Comparison of ENCODE assay signal across 8 cellular contexts in the genomic region with DNA sequence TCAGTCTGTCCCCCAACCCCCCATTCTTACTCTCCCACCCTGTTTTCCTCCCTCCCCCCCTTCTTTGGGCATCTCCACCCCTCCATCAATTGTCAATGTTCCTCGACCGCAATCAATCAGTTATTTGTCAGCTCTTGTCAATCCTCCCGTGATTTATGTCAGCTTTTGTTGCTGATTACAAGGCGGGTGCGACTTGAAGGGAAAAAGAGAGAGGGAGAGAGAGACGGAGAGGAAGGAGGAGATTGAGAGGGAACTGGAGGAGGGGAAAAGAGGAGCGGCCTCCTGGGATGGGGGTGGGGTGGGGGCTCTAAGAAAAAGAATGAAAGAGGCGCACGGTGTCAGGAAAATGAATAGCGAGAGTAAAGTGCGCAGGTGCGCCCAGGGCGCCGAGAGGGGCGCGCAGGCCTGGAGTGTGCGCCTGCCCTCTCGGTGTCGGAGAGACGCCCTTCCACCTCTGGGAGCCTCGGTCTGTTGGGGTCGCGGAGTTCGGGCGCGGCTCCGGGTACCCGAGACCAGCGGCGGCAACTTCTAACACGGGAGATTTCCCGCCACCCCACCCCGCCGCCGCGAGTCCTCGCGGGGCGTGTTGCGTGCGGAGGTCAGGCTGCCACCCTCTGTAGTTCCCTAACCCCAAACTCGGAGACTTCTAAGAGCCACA. TPM values are rescaled to one million over a fixed set of nuclear protein-coding genes. Genes with fewer than 3 reads are reported as not detected.
DNase-seq lines count a peak whose midpoint lies in the region.

No MANE protein-coding gene starts in this region.

- peak overlapping the region; percentile 95 for H2AFZ ChIP-seq in neuron (ENCODE audit: low read depth, low read length)

- H3K36me3 ChIP-seq in neuron (ENCODE audit: insufficient read depth, low read length) = peaks cover 12% of the 10 kb centered on the region

- H3K4me1 ChIP-seq in neuron (ENCODE audit: insufficient read depth, low read length) = peaks cover 20% of the 10 kb centered on the region

- no peaks in the 10 kb centered on the region for H3K9me3 ChIP-seq in neuron (ENCODE audit: low read length)

- peak overlapping the region; percentile 85 for H3K4me3 ChIP-seq in neuron (ENCODE audit: low read length)

- DNase-seq in CD1c-positive myeloid dendritic cell (ENCODE audit: extremely low spot score) (peak; percentile 42), HT1080 (ENCODE audit: low read depth) (peak; percentile 32), T1000 (lab: John Stamatoyannopoulos, UW) (peak; percentile 44), fibroblast of gingiva (ENCODE audit: low read depth) (peak; percentile 6), cerebellar cortex (ENCODE audit: low spot score) (no peak), NCI-H128 (lab: John Stamatoyannopoulos, UW; ENCODE audit: unreplicated experiment) (no peak)
- no peak for DNase-seq in stimulated activated CD4-positive, alpha-beta T cell treated with anti-CD3 and anti-CD28 coated beads, Interleukin-4, amount 100 ng/mL, for 4 hours

- H3K27me3 ChIP-seq in neuron (ENCODE audit: insufficient read depth, low read length) = no peaks in the 10 kb centered on the region

RNA-seq across cellular contexts. Expression of a gene that starts 1.1 kb away (rescaled TPM):
- total RNA-seq in HT1080 (2014; rRNA removed; shearing (Covaris generic)) = 1.8 and 2.8 TPM in 2 replicates
- 4.8 and 6.7 TPM in 2 replicates for polyA plus RNA-seq in HT1080 (2015; cell fraction: cytosol; rRNA removed)
- 6.8 and 8.7 TPM in 2 replicates for polyA plus RNA-seq in HT1080 (2015; cell fraction: nucleus; rRNA removed)

RNA-seq across cellular contexts. Expression of a gene that starts 28.8 kb away (rescaled TPM):
- total RNA-seq in HT1080 (2014; rRNA removed; shearing (Covaris generic)) = not detected in 2 replicates
- polyA plus RNA-seq in HT1080 (2015; cell fraction: cytosol; rRNA removed) = 1.1 and 1.4 TPM in 2 replicates
- polyA plus RNA-seq in HT1080 (2015; cell fraction: nucleus; rRNA removed) = 0.41 TPM in 1 of 2 replicates, not detected in the other

Comparison
In these comparisons a context has a peak if more than half of its experiments do, and no peak if none do; other contexts are left out.
1. DNase-seq: peak in CD1c-positive myeloid dendritic cell (single experiment), HT1080 (single experiment), T1000 (single experiment) and fibroblast of gingiva (single experiment); none in cerebellar cortex (single experiment), NCI-H128 (single experiment) and stimulated activated CD4-positive, alpha-beta T cell treated with anti-CD3 and anti-CD28 coated beads, Interleukin-4, amount 100 ng/mL, for 4 hours (0 of 2).